1 cellular context compared by ENCODE assay signal in genomic region chr10:44975487-44976331, GRCh38.
TF ChIP-seq lines count a peak whose summit lies in the region.

No MANE protein-coding gene starts in this region.

TF ChIP-seq in HepG2, 621 proteins besides CTCF, POLR2A, EP300 and RAD21 (continues in another document):
- TF ChIP-seq ZXDC (CRISPR knock-in tag; IDR thresholded peaks at IDR 0.05) (no peak), MTA1 (CRISPR knock-in tag; IDR thresholded peaks at IDR 0.05; ENCODE audit: borderline replicate concordance) (no peak), ZNF136 (CRISPR knock-in tag; IDR thresholded peaks at IDR 0.05; ENCODE audit: low read depth) (peak; percentile 70; the same call in 1 of the 2 replicates), FUBP1 (CRISPR knock-in tag; IDR thresholded peaks at IDR 0.05; ENCODE audit: borderline replicate concordance) (peak; percentile 99; the same call in 1 of the 2 replicates), JARID2 (CRISPR knock-in tag; IDR thresholded peaks at IDR 0.05; ENCODE audit: insufficient replicate concordance) (peak; percentile 72), GATAD1 (CRISPR knock-in tag; IDR thresholded peaks at IDR 0.05) (0 out of 2 replicates have a peak, but pooled peaks have one; percentile 9), ZC3H13 (CRISPR knock-in tag; IDR thresholded peaks at IDR 0.05) (peak; percentile 73), ZNF788 (CRISPR knock-in tag; IDR thresholded peaks at IDR 0.05; ENCODE audit: borderline replicate concordance) (peak; percentile 48), POLR2AphosphoS5 (IDR thresholded peaks at IDR 0.05; ENCODE audit: low read depth, low read length) (peak; percentile 19), ZNF652 (CRISPR knock-in tag; IDR thresholded peaks at IDR 0.05; ENCODE audit: borderline replicate concordance, low read depth) (0 out of 2 replicates have a peak, but pooled peaks have one; percentile 34), ZNF558 (CRISPR knock-in tag; IDR thresholded peaks at IDR 0.05; ENCODE audit: borderline replicate concordance) (no peak; the same call in 1 of the 2 replicates), ZNF326 (CRISPR knock-in tag; IDR thresholded peaks at IDR 0.05; ENCODE audit: borderline replicate concordance) (peak; percentile 92), ZNF784 (CRISPR knock-in tag; IDR thresholded peaks at IDR 0.05; ENCODE audit: borderline replicate concordance) (no peak; the same call in 1 of the 2 replicates), NFRKB (IDR thresholded peaks at IDR 0.05) (no peak), CREB3 (CRISPR knock-in tag; IDR thresholded peaks at IDR 0.05) (no peak; the same call in 1 of the 2 replicates), ZNF234 (CRISPR knock-in tag; conservative IDR thresholded peaks at IDR 0.05) (no peak), NR1H2 (CRISPR knock-in tag; IDR thresholded peaks at IDR 0.05; ENCODE audit: borderline replicate concordance, low read depth) (peak; percentile 69; the same call in 1 of the 2 replicates), ZNF644 (CRISPR knock-in tag; IDR thresholded peaks at IDR 0.05; ENCODE audit: low read depth) (no peak), ETV6 (CRISPR knock-in tag; conservative IDR thresholded peaks at IDR 0.05) (no peak), KIAA2018 (CRISPR knock-in tag; IDR thresholded peaks at IDR 0.05; ENCODE audit: borderline replicate concordance) (no peak), TBL1XR1 (IDR thresholded peaks at IDR 0.05; ENCODE audit: borderline replicate concordance, low read length, partially characterized antibody) (no peak), MZF1 (CRISPR knock-in tag; IDR thresholded peaks at IDR 0.05; ENCODE audit: borderline replicate concordance) (0 out of 2 replicates have a peak, but pooled peaks have one; percentile 21), PATZ1 (CRISPR knock-in tag; IDR thresholded peaks at IDR 0.05) (peak; percentile 3; the same call in 1 of the 2 replicates), ZNF605 (CRISPR knock-in tag; IDR thresholded peaks at IDR 0.05) (no peak; the same call in 1 of the 2 replicates), MATR3 (CRISPR knock-in tag; IDR thresholded peaks at IDR 0.05) (no peak), BCL6 (CRISPR knock-in tag; IDR thresholded peaks at IDR 0.05) (no peak), ELF1 (CRISPR knock-in tag; IDR thresholded peaks at IDR 0.05) (peak; percentile 31), MYPOP (CRISPR knock-in tag; IDR thresholded peaks at IDR 0.05) (peak; percentile 15; the same call in 1 of the 2 replicates), TRAFD1 (CRISPR knock-in tag; IDR thresholded peaks at IDR 0.05; ENCODE audit: borderline replicate concordance) (peak; percentile 18; the same call in 1 of the 2 replicates), CREBL2 (CRISPR knock-in tag; IDR thresholded peaks at IDR 0.05; ENCODE audit: borderline replicate concordance) (0 out of 2 replicates have a peak, but pooled peaks have one; percentile 12), NFATC3 (CRISPR knock-in tag; IDR thresholded peaks at IDR 0.05) (no peak), ZNF709 (CRISPR knock-in tag; IDR thresholded peaks at IDR 0.05) (no peak; the same call in 1 of the 2 replicates), SYNCRIP (IDR thresholded peaks at IDR 0.05; ENCODE audit: insufficient read depth, low read depth, low read length) (no peak), ZNF484 (CRISPR knock-in tag; IDR thresholded peaks at IDR 0.05; ENCODE audit: borderline replicate concordance, low read depth) (no peak), PLSCR1 (CRISPR knock-in tag; IDR thresholded peaks at IDR 0.05; ENCODE audit: borderline replicate concordance) (no peak), FOSL2 (CRISPR knock-in tag; IDR thresholded peaks at IDR 0.05) (peak; percentile 61; the same call in 1 of the 2 replicates), TBX2 (CRISPR knock-in tag; IDR thresholded peaks at IDR 0.05; ENCODE audit: borderline replicate concordance) (peak; percentile 63; the same call in 1 of the 2 replicates), SMYD3 (CRISPR knock-in tag; IDR thresholded peaks at IDR 0.05) (no peak), ZNF143 (CRISPR knock-in tag; IDR thresholded peaks at IDR 0.05) (no peak)
